1 cellular context compared by ENCODE assay signal in genomic region chr4:66475596-66475995, GRCh38.
TF ChIP-seq lines count a peak whose summit lies in the region.

No MANE protein-coding gene starts in this region.

TF ChIP-seq in GM23338, 12 proteins besides CTCF, POLR2A, EP300 and RAD21 (continued from another document):
- no peak for TF ChIP-seq ZNF462 (CRISPR knock-in tag; IDR thresholded peaks at IDR 0.05)
- TF ChIP-seq NANOG (IDR thresholded peaks at IDR 0.05; ENCODE audit: borderline replicate concordance) = no peak
- no peak for TF ChIP-seq STAT1 (IDR thresholded peaks at IDR 0.05; ENCODE audit: unreplicated experiment)
